Comparison of ENCODE assay signal across 8 cellular contexts in the genomic region with DNA sequence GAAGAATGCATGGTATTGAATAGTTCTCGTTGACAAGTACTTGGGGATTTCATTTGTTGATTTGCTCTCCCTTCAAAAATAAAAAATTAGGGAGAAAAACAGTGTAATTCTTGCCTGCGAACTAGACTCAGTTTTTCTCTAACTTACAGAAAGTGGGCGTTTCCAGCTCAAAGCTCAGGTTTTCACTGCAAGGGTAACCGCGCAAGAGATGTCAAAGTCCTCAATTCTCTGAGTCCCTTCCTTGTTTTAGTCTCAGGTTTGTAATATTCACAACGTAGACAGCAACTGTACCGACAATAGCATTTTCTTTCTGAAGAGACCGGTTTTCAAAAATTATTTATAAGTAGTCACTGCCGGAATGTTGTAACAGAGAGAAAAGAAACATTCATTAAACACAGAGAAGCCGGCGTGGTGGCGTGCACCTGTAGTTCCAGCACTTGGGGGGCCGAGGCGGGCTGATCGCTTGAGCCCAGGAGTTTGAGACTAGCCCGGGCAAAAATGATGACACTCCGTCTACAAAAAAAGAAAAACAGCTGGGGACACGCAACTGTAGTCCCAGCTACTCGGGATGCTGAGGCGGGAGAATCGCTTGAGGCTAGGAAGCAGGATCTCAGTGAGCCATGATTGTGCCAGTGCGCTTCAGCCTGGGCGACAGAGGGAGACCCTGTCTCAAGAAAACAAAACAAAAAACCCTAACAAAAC. TPM values are rescaled to one million over a fixed set of nuclear protein-coding genes. Genes with fewer than 3 reads are reported as not detected.
DNase-seq lines count a peak whose midpoint lies in the region; ATAC-seq and TF ChIP-seq lines count a peak whose summit lies in the region.

No MANE protein-coding gene starts in this region.

- H3K9ac ChIP-seq in Loucy (ENCODE audit: low read depth, low read length, poor library complexity, severe bottlenecking), result peak overlapping the region; percentile 84

- DNase-seq in CD4-positive, CD25-positive, alpha-beta regulatory T cell, result no peak
- DNase-seq in naive thymus-derived CD8-positive, alpha-beta T cell, result no peak
- no peak for DNase-seq in pons (ENCODE audit: low spot score)
- no peak for DNase-seq in stimulated activated CD4-positive, alpha-beta T cell treated with anti-CD3 and anti-CD28 coated beads, Interleukin-2, amount 100 ng/mL, for 24 hours
- no peak for DNase-seq in A172 (ENCODE audit: low spot score)
- DNase-seq in G401 (ENCODE audit: low spot score), result no peak

- no peaks in the 10 kb centered on the region for H4K20me1 ChIP-seq in Loucy (ENCODE audit: insufficient read depth, low read length, poor library complexity, severe bottlenecking)

- H3K79me2 ChIP-seq in Loucy (ENCODE audit: insufficient read depth, low read length), result peaks cover 29% of the 10 kb centered on the region

- intact Hi-C loops in dendritic cell treated with granulocyte-macrophage colony-stimulating factor and Interleukin-4, amounts not matched to agents 40 ng/mL and 50 ng/mL, for 4 days (cut with micrococcal nuclease), result loop anchor here (2.0 kb wide), 2 partner anchors 79 to 153 kb away; a partner anchor contains a TSS

- ATAC-seq in CD4-positive, CD25-positive, alpha-beta regulatory T cell (ENCODE audit: low read depth in 2 of 2), result no peak
- no peak for ATAC-seq in naive thymus-derived CD8-positive, alpha-beta T cell

- H3K27me3 ChIP-seq in CD4-positive, CD25-positive, alpha-beta regulatory T cell (ENCODE audit: control insufficient read depth, insufficient read depth, low read length), result no peaks in the 10 kb centered on the region
- no peaks in the 10 kb centered on the region for H3K27me3 ChIP-seq in Loucy (ENCODE audit: insufficient read depth, low read length, poor library complexity, severe bottlenecking)

- peaks cover 4% of the 10 kb centered on the region for H3K27me3 Mint-ChIP-seq in CD4-positive, CD25-positive, alpha-beta regulatory T cell
- no peaks in the 10 kb centered on the region for H3K27me3 Mint-ChIP-seq in dendritic cell treated with granulocyte-macrophage colony-stimulating factor and Interleukin-4, amounts not matched to agents 40 ng/mL and 50 ng/mL, for 4 days
- peaks cover 0 to 8% (median 0%) of the 10 kb centered on the region in 5 donors for H3K27me3 Mint-ChIP-seq in naive thymus-derived CD8-positive, alpha-beta T cell

- in situ Hi-C loops in G401 (cut with HindIII; ENCODE audit: low sequenced_read_pairs), result no loop called here

- H3K4me1 Mint-ChIP-seq in CD4-positive, CD25-positive, alpha-beta regulatory T cell, result peaks cover 6 to 41% (median 25%) of the 10 kb centered on the region in 4 donors
- peaks cover 33% of the 10 kb centered on the region for H3K4me1 Mint-ChIP-seq in dendritic cell treated with granulocyte-macrophage colony-stimulating factor and Interleukin-4, amounts not matched to agents 40 ng/mL and 50 ng/mL, for 4 days (ENCODE audit: low read depth)
- H3K4me1 Mint-ChIP-seq in naive thymus-derived CD8-positive, alpha-beta T cell, result peaks cover 4 to 44% (median 28%) of the 10 kb centered on the region in 4 donors

- TF ChIP-seq CTCF in Loucy (conservative IDR thresholded peaks at IDR 0.05; ENCODE audit: low read length), result no peak

- H3K27ac Mint-ChIP-seq in CD4-positive, CD25-positive, alpha-beta regulatory T cell, result peak overlapping the region in 2 of 3 donors; percentile 92 to 97
- peak overlapping the region; percentile 91 for H3K27ac Mint-ChIP-seq in dendritic cell treated with granulocyte-macrophage colony-stimulating factor and Interleukin-4, amounts not matched to agents 40 ng/mL and 50 ng/mL, for 4 days
- peak overlapping the region; percentile 91 to 99 (median 97) for H3K27ac Mint-ChIP-seq in naive thymus-derived CD8-positive, alpha-beta T cell

- H3K9me3 ChIP-seq in CD4-positive, CD25-positive, alpha-beta regulatory T cell (ENCODE audit: control insufficient read depth in 2 of 2, low read length in 2 of 2), result no peaks in the 10 kb centered on the region
- no peaks in the 10 kb centered on the region for H3K9me3 ChIP-seq in Loucy (ENCODE audit: insufficient read depth, low read depth, low read length)

- H3K9me2 ChIP-seq in Loucy (replicated peaks; ENCODE audit: low read depth, low read length), result no peaks in the 10 kb centered on the region

- peak overlapping the region; percentile 77 for H3K27ac ChIP-seq in CD4-positive, CD25-positive, alpha-beta regulatory T cell (ENCODE audit: insufficient read depth, low read length, poor library complexity, severe bottlenecking)

- peak overlapping the region; percentile 77 for H2AFZ ChIP-seq in Loucy (ENCODE audit: low read length)

- POLR2A ChIA-PET in naive thymus-derived CD8-positive, alpha-beta T cell (lab: Charles Lee), result interaction anchor here (1.0 to 2.1 kb wide), 8 partner anchors 65 to 1547 kb away, joined by 4 to 28 read pairs (median 6); a partner anchor contains a TSS

- no peaks in the 10 kb centered on the region for H3K9me3 Mint-ChIP-seq in CD4-positive, CD25-positive, alpha-beta regulatory T cell
- H3K9me3 Mint-ChIP-seq in dendritic cell treated with granulocyte-macrophage colony-stimulating factor and Interleukin-4, amounts not matched to agents 40 ng/mL and 50 ng/mL, for 4 days, result no peaks in the 10 kb centered on the region
- no peaks in the 10 kb centered on the region for H3K9me3 Mint-ChIP-seq in naive thymus-derived CD8-positive, alpha-beta T cell

- peak overlapping the region; percentile 92 for H3K4me3 ChIP-seq in CD4-positive, CD25-positive, alpha-beta regulatory T cell (ENCODE audit: low read depth, low read length)
- H3K4me3 ChIP-seq in Loucy (ENCODE audit: low read length, poor library complexity, severe bottlenecking), result peak overlapping the region; percentile 90

- H3K36me3 ChIP-seq in CD4-positive, CD25-positive, alpha-beta regulatory T cell (ENCODE audit: control insufficient read depth, insufficient read depth, low read length), result no peaks in the 10 kb centered on the region
- no peaks in the 10 kb centered on the region for H3K36me3 ChIP-seq in Loucy (ENCODE audit: insufficient read depth, low read length)

- peaks cover 9% of the 10 kb centered on the region for H3F3A ChIP-seq in Loucy (ENCODE audit: low read depth)

- H3K36me3 Mint-ChIP-seq in CD4-positive, CD25-positive, alpha-beta regulatory T cell, result peaks cover 16% of the 10 kb centered on the region
- H3K36me3 Mint-ChIP-seq in dendritic cell treated with granulocyte-macrophage colony-stimulating factor and Interleukin-4, amounts not matched to agents 40 ng/mL and 50 ng/mL, for 4 days (ENCODE audit: low read depth), result peaks cover 40% of the 10 kb centered on the region
- H3K36me3 Mint-ChIP-seq in naive thymus-derived CD8-positive, alpha-beta T cell, result peaks cover 0 to 32% (median 7%) of the 10 kb centered on the region in 3 donors

- H3K4me2 ChIP-seq in Loucy (ENCODE audit: low read depth, low read length, poor library complexity, severe bottlenecking), result peak overlapping the region; percentile 83

- peaks cover 8% of the 10 kb centered on the region for H3K4me1 ChIP-seq in CD4-positive, CD25-positive, alpha-beta regulatory T cell (ENCODE audit: control insufficient read depth, insufficient read depth, low read length, poor library complexity, severe bottlenecking)
- H3K4me1 ChIP-seq in Loucy (ENCODE audit: insufficient read depth, low read length, poor library complexity, severe bottlenecking), result peaks cover 24% of the 10 kb centered on the region

- peak overlapping the region; percentile 98 to 99 (median 98) for H3K4me3 Mint-ChIP-seq in CD4-positive, CD25-positive, alpha-beta regulatory T cell
- peak overlapping the region; percentile 98 for H3K4me3 Mint-ChIP-seq in dendritic cell treated with granulocyte-macrophage colony-stimulating factor and Interleukin-4, amounts not matched to agents 40 ng/mL and 50 ng/mL, for 4 days
- peak overlapping the region; percentile 96 to 100 (median 99) for H3K4me3 Mint-ChIP-seq in naive thymus-derived CD8-positive, alpha-beta T cell

RNA-seq across cellular contexts. Expression of a gene that starts 0.8 kb away (rescaled TPM):
- total RNA-seq in CD4-positive, CD25-positive, alpha-beta regulatory T cell, result 9.5 TPM
- polyA plus RNA-seq in CD4-positive, CD25-positive, alpha-beta regulatory T cell, result 10 to 100 TPM; 11.0 to 16.5 (median 12.4) TPM
- 10 to 100 TPM; 14.0 to 14.6 TPM for total RNA-seq in naive thymus-derived CD8-positive, alpha-beta T cell
- 10 to 100 TPM in 1 of 3 donors, 1 to 10 TPM in 2; 5.9 to 10.4 (median 6.3) TPM for polyA plus RNA-seq in naive thymus-derived CD8-positive, alpha-beta T cell
- 9.8 and 13.7 TPM in 2 replicates for total RNA-seq in A172 (2014; rRNA removed; shearing (Covaris generic))
- total RNA-seq in G401 (2014; rRNA removed; shearing (Covaris generic)), result 9.7 TPM in 2 replicates
